Comparison of ENCODE assay signal across 1 cellular context in the genomic region with DNA sequence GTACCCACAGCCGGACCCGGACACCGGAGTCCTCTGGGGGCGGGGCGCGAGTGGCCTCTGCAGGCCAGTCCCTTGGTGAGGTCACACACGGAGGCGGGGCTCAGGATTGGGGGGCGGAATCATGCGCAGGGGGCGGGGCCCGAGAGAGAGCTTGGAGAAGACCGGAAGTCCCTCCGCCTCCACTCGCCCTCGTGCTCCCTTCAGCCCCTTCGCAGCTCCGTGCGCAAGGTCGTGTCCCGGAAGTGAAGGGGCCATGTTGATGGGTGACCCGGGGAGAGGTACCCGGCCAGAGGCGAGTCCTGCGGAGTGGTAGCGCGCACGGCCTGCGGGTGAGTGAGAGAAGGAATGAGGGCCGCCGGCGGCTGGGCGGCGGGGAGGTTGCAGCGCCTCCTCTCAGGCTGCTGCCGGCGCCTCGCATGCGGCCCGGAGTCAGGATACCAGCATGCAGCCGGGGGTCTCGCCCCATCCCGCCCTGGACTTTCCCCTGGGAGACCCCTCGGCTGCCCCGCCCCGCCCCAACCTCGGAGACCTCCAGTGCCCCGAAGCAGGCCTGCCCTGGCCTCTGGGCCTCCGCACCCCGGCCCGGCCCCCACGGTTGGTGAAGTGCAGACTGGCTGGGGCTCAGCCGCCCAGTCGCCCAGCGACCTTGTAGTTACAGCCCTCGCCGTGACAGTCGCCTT.
TF ChIP-seq lines count a peak whose summit lies in the region.

MIEF1 (plus strand) TSS at position 182 of the 680 bp plus-strand sequence. CDS start 9,005 bp downstream, outside the sequence.

TF ChIP-seq in K562, 482 proteins besides CTCF, POLR2A, EP300 and RAD21 (continued from another document):
- TF ChIP-seq ZBTB40 (IDR thresholded peaks at IDR 0.05) (peak; percentile 94), ZBTB40 (CRISPR knock-in tag; IDR thresholded peaks at IDR 0.05) (no peak), SIN3A (IDR thresholded peaks at IDR 0.05; ENCODE audit: borderline replicate concordance in 2 of 2, control insufficient read depth in 1 of 2, low read depth in 2 of 2, low read length in 2 of 2) (peak; percentile 67 to 89; a peak in 2 of 4 replicates), MEIS2 (IDR thresholded peaks at IDR 0.05; ENCODE audit: partially characterized antibody) (peak; percentile 37), SIN3B (IDR thresholded peaks at IDR 0.05; ENCODE audit: low read depth) (0 out of 2 replicates have a peak, but pooled peaks have one; percentile 51), ETS1 (conservative IDR thresholded peaks at IDR 0.05; ENCODE audit: control insufficient read depth, low read depth, low read length) (peak; percentile 29), L3MBTL2 (IDR thresholded peaks at IDR 0.05) (peak; percentile 80), BHLHE40 (IDR thresholded peaks at IDR 0.05; ENCODE audit: low read length) (peak; percentile 36; the same call in 1 of the 2 replicates), RBFOX2 (IDR thresholded peaks at IDR 0.05; ENCODE audit: low read depth, low read length) (peak; percentile 87), ZNF184 (CRISPR knock-in tag; IDR thresholded peaks at IDR 0.05) (no peak), SAP30 (IDR thresholded peaks at IDR 0.05; ENCODE audit: borderline replicate concordance, insufficient read depth, low read depth, low read length, poor library complexity, severe bottlenecking) (peak; percentile 54), NFRKB (IDR thresholded peaks at IDR 0.05; ENCODE audit: low read depth) (peak; percentile 57; the same call in 1 of the 2 replicates), JUN (IDR thresholded peaks at IDR 0.05; ENCODE audit: borderline replicate concordance, low read depth, low read length) (peak; percentile 48; the same call in 1 of the 2 replicates), JUN (CRISPR knock-in tag; IDR thresholded peaks at IDR 0.05; ENCODE audit: borderline replicate concordance) (no peak), TARDBP (IDR thresholded peaks at IDR 0.05) (no peak), MAX (CRISPR knock-in tag; IDR thresholded peaks at IDR 0.05) (peak; percentile 93)
- TF ChIP-seq, protein P1, sequence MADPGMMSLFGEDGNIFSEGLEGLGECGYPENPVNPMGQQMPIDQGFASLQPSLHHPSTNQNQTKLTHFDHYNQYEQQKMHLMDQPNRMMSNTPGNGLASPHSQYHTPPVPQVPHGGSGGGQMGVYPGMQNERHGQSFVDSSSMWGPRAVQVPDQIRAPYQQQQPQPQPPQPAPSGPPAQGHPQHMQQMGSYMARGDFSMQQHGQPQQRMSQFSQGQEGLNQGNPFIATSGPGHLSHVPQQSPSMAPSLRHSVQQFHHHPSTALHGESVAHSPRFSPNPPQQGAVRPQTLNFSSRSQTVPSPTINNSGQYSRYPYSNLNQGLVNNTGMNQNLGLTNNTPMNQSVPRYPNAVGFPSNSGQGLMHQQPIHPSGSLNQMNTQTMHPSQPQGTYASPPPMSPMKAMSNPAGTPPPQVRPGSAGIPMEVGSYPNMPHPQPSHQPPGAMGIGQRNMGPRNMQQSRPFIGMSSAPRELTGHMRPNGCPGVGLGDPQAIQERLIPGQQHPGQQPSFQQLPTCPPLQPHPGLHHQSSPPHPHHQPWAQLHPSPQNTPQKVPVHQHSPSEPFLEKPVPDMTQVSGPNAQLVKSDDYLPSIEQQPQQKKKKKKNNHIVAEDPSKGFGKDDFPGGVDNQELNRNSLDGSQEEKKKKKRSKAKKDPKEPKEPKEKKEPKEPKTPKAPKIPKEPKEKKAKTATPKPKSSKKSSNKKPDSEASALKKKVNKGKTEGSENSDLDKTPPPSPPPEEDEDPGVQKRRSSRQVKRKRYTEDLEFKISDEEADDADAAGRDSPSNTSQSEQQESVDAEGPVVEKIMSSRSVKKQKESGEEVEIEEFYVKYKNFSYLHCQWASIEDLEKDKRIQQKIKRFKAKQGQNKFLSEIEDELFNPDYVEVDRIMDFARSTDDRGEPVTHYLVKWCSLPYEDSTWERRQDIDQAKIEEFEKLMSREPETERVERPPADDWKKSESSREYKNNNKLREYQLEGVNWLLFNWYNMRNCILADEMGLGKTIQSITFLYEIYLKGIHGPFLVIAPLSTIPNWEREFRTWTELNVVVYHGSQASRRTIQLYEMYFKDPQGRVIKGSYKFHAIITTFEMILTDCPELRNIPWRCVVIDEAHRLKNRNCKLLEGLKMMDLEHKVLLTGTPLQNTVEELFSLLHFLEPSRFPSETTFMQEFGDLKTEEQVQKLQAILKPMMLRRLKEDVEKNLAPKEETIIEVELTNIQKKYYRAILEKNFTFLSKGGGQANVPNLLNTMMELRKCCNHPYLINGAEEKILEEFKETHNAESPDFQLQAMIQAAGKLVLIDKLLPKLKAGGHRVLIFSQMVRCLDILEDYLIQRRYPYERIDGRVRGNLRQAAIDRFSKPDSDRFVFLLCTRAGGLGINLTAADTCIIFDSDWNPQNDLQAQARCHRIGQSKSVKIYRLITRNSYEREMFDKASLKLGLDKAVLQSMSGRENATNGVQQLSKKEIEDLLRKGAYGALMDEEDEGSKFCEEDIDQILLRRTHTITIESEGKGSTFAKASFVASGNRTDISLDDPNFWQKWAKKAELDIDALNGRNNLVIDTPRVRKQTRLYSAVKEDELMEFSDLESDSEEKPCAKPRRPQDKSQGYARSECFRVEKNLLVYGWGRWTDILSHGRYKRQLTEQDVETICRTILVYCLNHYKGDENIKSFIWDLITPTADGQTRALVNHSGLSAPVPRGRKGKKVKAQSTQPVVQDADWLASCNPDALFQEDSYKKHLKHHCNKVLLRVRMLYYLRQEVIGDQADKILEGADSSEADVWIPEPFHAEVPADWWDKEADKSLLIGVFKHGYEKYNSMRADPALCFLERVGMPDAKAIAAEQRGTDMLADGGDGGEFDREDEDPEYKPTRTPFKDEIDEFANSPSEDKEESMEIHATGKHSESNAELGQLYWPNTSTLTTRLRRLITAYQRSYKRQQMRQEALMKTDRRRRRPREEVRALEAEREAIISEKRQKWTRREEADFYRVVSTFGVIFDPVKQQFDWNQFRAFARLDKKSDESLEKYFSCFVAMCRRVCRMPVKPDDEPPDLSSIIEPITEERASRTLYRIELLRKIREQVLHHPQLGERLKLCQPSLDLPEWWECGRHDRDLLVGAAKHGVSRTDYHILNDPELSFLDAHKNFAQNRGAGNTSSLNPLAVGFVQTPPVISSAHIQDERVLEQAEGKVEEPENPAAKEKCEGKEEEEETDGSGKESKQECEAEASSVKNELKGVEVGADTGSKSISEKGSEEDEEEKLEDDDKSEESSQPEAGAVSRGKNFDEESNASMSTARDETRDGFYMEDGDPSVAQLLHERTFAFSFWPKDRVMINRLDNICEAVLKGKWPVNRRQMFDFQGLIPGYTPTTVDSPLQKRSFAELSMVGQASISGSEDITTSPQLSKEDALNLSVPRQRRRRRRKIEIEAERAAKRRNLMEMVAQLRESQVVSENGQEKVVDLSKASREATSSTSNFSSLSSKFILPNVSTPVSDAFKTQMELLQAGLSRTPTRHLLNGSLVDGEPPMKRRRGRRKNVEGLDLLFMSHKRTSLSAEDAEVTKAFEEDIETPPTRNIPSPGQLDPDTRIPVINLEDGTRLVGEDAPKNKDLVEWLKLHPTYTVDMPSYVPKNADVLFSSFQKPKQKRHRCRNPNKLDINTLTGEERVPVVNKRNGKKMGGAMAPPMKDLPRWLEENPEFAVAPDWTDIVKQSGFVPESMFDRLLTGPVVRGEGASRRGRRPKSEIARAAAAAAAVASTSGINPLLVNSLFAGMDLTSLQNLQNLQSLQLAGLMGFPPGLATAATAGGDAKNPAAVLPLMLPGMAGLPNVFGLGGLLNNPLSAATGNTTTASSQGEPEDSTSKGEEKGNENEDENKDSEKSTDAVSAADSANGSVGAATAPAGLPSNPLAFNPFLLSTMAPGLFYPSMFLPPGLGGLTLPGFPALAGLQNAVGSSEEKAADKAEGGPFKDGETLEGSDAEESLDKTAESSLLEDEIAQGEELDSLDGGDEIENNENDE (IDR thresholded peaks at IDR 0.05; ENCODE audit: low read depth, low read length): no peak
TF ChIP-seq in K562: peak in this region for 71.
